ENCODE assay signal across 21 cellular contexts in genomic region chr19:33060586-33060985, GRCh38. TPM values are rescaled to one million over a fixed set of nuclear protein-coding genes. Genes with fewer than 3 reads are reported as not detected.
DNase-seq lines count a peak whose midpoint lies in the region; ATAC-seq, FAIRE-seq and TF ChIP-seq lines count a peak whose summit lies in the region.
"Had no signal": no experiment of that assay in that cellular context is flagged by ENCODE, and none has a peak within 500 bp of the region (broad histone marks: within the 10 kb centered on the region; RNA-seq: fewer than 3 reads in every experiment).

No MANE protein-coding gene starts in this region.

- no peak overlapping the region for H3K27ac ChIP-seq in HEK293 (ENCODE audit: extremely low read depth, low read depth, low read length)
- no peak overlapping the region for H3K27ac ChIP-seq in K562 (ENCODE audit: extremely low read depth, low read depth, low read length)
- H3K27ac ChIP-seq in osteoblast (ENCODE audit: low read depth, low read length), result no peak overlapping the region
- H3K27ac ChIP-seq: Peyer's patch, SJCRH30 had no signal

- no peak for TF ChIP-seq RAD21 in K562 (CRISPR knock-in tag; conservative IDR thresholded peaks at IDR 0.05 in 1 of 2, IDR thresholded peaks at IDR 0.05 in 1 of 2)

- ATAC-seq in K562 (no peak), HG03378 (IDR thresholded peaks at IDR 0.05; ENCODE audit: unreplicated experiment) (no peak), GM18517 (IDR thresholded peaks at IDR 0.05; ENCODE audit: unreplicated experiment) (no peak)
- ATAC-seq: GM12878, T-cell had no signal

- no peak overlapping the region for H3K4me3 Mint-ChIP-seq in Caco-2 (ENCODE audit: unreplicated experiment)
- H3K4me3 Mint-ChIP-seq: B cell, T-cell had no signal

- in situ Hi-C loops in K562 (cut with MboI), result no loop called here

- H3K79me2 ChIP-seq in K562 (ENCODE audit: control insufficient read depth, insufficient read depth, low read length) (peaks cover 13% of the 10 kb centered on the region), osteoblast (ENCODE audit: insufficient read depth, low read length) (no peaks in the 10 kb centered on the region)

- peaks cover 26% of the 10 kb centered on the region for H3K4me1 Mint-ChIP-seq in Caco-2 (ENCODE audit: low read depth, unreplicated experiment)

- TF ChIP-seq CTCF in Caco-2 (IDR thresholded peaks at IDR 0.05; ENCODE audit: insufficient read depth in 1 of 2, low read depth in 1 of 2, low read length in 1 of 2, severe bottlenecking in 1 of 2, unreplicated experiment in 1 of 2) (no peak), HEK293 (tag by site-specific recombination; IDR thresholded peaks at IDR 0.05) (no peak), K562 (IDR thresholded peaks at IDR 0.05 in 2 of 3, conservative IDR thresholded peaks at IDR 0.05 in 1 of 3; ENCODE audit: insufficient read depth in 2 of 3, low read depth in 1 of 3, low read length in 3 of 3) (no peak), osteoblast (IDR thresholded peaks at IDR 0.05; ENCODE audit: extremely low read depth, low read depth, low read length) (no peak)

- peaks cover 16% of the 10 kb centered on the region for H4K20me1 ChIP-seq in K562 (replicated peaks; ENCODE audit: control insufficient read depth, insufficient read depth, low read length)
- no peaks in the 10 kb centered on the region for H4K20me1 ChIP-seq in osteoblast (ENCODE audit: insufficient read depth, low read length)

- no peaks in the 10 kb centered on the region for H3K27me3 Mint-ChIP-seq in Caco-2 (ENCODE audit: insufficient read depth, unreplicated experiment)

- no peak for TF ChIP-seq EP300 in K562 (IDR thresholded peaks at IDR 0.05; ENCODE audit: low read length)

- H3K9me3 ChIP-seq in Caco-2, result no peaks in the 10 kb centered on the region
- H3K9me3 ChIP-seq in HEK293 (ENCODE audit: control insufficient read depth, insufficient read depth, low read depth, low read length), result no peaks in the 10 kb centered on the region; the same call in 1 of the 2 replicates
- no peaks in the 10 kb centered on the region for H3K9me3 ChIP-seq in K562 (replicated peaks; ENCODE audit: control insufficient read depth, insufficient read depth, low read depth, low read length)
- H3K9me3 ChIP-seq in osteoblast (ENCODE audit: low read depth, low read length), result no peaks in the 10 kb centered on the region
- H3K9me3 ChIP-seq: Peyer's patch, SJCRH30 had no signal

- BruUV-seq in Caco-2 (replicated peaks; lab: Mats Ljungman, UMichigan) (no TSS peak), K562 (replicated peaks; lab: Mats Ljungman, UMichigan) (no TSS peak)

- H3K36me3 Mint-ChIP-seq in Caco-2 (ENCODE audit: insufficient read depth, unreplicated experiment), result peaks cover 71% of the 10 kb centered on the region
- H3K36me3 Mint-ChIP-seq: T-cell had no signal

- H3K9me3 Mint-ChIP-seq in Caco-2 (ENCODE audit: unreplicated experiment), result no peaks in the 10 kb centered on the region
- H3K9me3 Mint-ChIP-seq: T-cell had no signal

- intact Hi-C loops in Caco-2 (cut with micrococcal nuclease; ENCODE audit: unreplicated experiment) (loop anchor here (5.0 kb wide), 1 partner anchor 42 kb away; no protein-coding TSS in a partner anchor), K562 (cut with micrococcal nuclease) (no loop called here)

- H3K36me3 ChIP-seq in Caco-2 (ENCODE audit: control insufficient read depth, insufficient read depth, low read length) (peaks cover 1% of the 10 kb centered on the region), HEK293 (ENCODE audit: control insufficient read depth in 2 of 2, insufficient read depth in 1 of 2, low read length in 2 of 2) (peaks cover 0 to 22% of the 10 kb centered on the region in 2 experiments; a peak in 1 of 3 replicates), K562 (ENCODE audit: control insufficient read depth, insufficient read depth, low read length) (no peaks in the 10 kb centered on the region), osteoblast (ENCODE audit: insufficient read depth, low read length) (no peaks in the 10 kb centered on the region)
- H3K36me3 ChIP-seq: Peyer's patch, SJCRH30 had no signal

- H3K9me1 ChIP-seq in K562 (ENCODE audit: control insufficient read depth, insufficient read depth, low read length), result no peaks in the 10 kb centered on the region

- WGBS in K562 (ENCODE audit: insufficient coverage, low coverage, missing lambda C conversion rate), result 41% methylated on average over 5 of the region's 5 CpGs

- no peak overlapping the region for H3K9ac ChIP-seq in K562 (ENCODE audit: insufficient read depth in 1 of 2, low read depth in 2 of 2, low read length in 2 of 2)

- H3K4me1 ChIP-seq in Caco-2, result peaks cover 41% of the 10 kb centered on the region
- H3K4me1 ChIP-seq in HEK293 (ENCODE audit: control insufficient read depth, insufficient read depth, low read length), result peaks cover 20% of the 10 kb centered on the region
- peaks cover 3 to 16% of the 10 kb centered on the region in 2 experiments; a peak in 2 of 5 replicates for H3K4me1 ChIP-seq in K562 (replicated peaks in 1 of 2; ENCODE audit: control insufficient read depth in 2 of 2, insufficient read depth in 2 of 2, low read length in 2 of 2)
- H3K4me1 ChIP-seq in osteoblast (ENCODE audit: insufficient read depth, low read length), result no peaks in the 10 kb centered on the region
- H3K4me1 ChIP-seq: SJCRH30 had no signal

- H3K27me3 ChIP-seq in Caco-2 (replicated peaks; ENCODE audit: control insufficient read depth, insufficient read depth, low read length) (no peaks in the 10 kb centered on the region), K562 (ENCODE audit: control insufficient read depth in 2 of 2, insufficient read depth in 2 of 2, low read length in 2 of 2) (no peaks in the 10 kb centered on the region), osteoblast (ENCODE audit: insufficient read depth, low read length) (peaks cover 14% of the 10 kb centered on the region)
- H3K27me3 ChIP-seq: Peyer's patch, SJCRH30 had no signal

- TF ChIP-seq POLR2A in K562 (conservative IDR thresholded peaks at IDR 0.05), result no peak

- no peak for FAIRE-seq in K562 (lab: Jason Lieb, UNC)
- FAIRE-seq: A204.1, GM12878, H1 had no signal

- POLR2A ChIA-PET in Caco-2 (lab: Charles Lee) (interaction anchor here (1.0 to 1.3 kb wide), 2 partner anchors 11 to 28 kb away, joined by 3 to 4 read pairs; no protein-coding TSS in a partner anchor), HEK293 (lab: Yijun Ruan, JAX) (interaction anchor here (0.6 to 1.6 kb wide), 3 partner anchors 9 to 19 kb away, joined by 4 to 10 read pairs (median 5); no protein-coding TSS in a partner anchor), K562 (lab: Yijun Ruan, JAX) (interaction anchor here (0.7 to 1.1 kb wide), 2 partner anchors 9 to 28 kb away, joined by 3 to 4 read pairs; no protein-coding TSS in a partner anchor)

- H3K4me3 ChIP-seq in Caco-2 (ENCODE audit: low read depth, low read length) (no peak overlapping the region), HEK293 (ENCODE audit: low read depth, low read length) (no peak overlapping the region), K562 (no peak overlapping the region), osteoblast (ENCODE audit: insufficient read depth, low read length) (no peak overlapping the region)
- H3K4me3 ChIP-seq: GM12878, Peyer's patch, SJCRH30 had no signal

- peak overlapping the region; percentile 87 for H3K27ac Mint-ChIP-seq in Caco-2 (ENCODE audit: unreplicated experiment)
- H3K27ac Mint-ChIP-seq: B cell, T-cell had no signal

- CTCF ChIA-PET in Caco-2 (lab: Charles Lee) (interaction anchor here (0.7 kb wide), 1 partner anchor 29 kb away, joined by 4 read pairs; no protein-coding TSS in a partner anchor), HEK293 (lab: Yijun Ruan, JAX) (interaction anchor here (0.7 to 0.9 kb wide), 2 partner anchors 242 to 370 kb away, joined by 3 read pairs; no protein-coding TSS in a partner anchor), K562 (lab: Yijun Ruan, JAX; ENCODE audit: low intra/inter-chr PET ratio) (no interaction called here)

- H2AFZ ChIP-seq in K562 (ENCODE audit: low read depth, low read length) (no peak overlapping the region), osteoblast (ENCODE audit: low read length) (no peak overlapping the region)

- DNase-seq in Caco-2 (no peak), K562 (ENCODE audit: extremely low read depth in 1 of 4, low spot score in 3 of 4) (no peak), osteoblast (ENCODE audit: insufficient read length, low spot score, missing footprints) (peak; percentile 42)
- no peak for DNase-seq in activated CD4-positive, alpha-beta T cell treated with anti-CD3 and anti-CD28 coated beads, Interleukin-2, amount 50 U/mL, for 4 hours
- DNase-seq: DMS79 treated with DMSO at 0.1 percent for 48 hours; KG1; NCI-H1092 treated with DMSO at 0.1 percent for 48 hours; NCI-H1436 treated with DMSO at 0.1 percent for 48 hours; NCI-H1930; NCI-H774; NK-92 treated with Interleukin-12 subunit alpha and Interleukin-12 subunit beta, amount 100 ng/mL, for 24 hours; Peyer's patch; SJCRH30; T-cell had no signal

- H3K4me2 ChIP-seq in K562 (ENCODE audit: insufficient read depth, low read length), result no peak overlapping the region
- H3K4me2 ChIP-seq in osteoblast (ENCODE audit: insufficient read depth, low read length), result no peak overlapping the region

RNA-seq across cellular contexts. Expression of gene RHPN2, which starts 4.1 kb away (rescaled TPM):
- 69.5 and 78.5 TPM in 2 replicates for total RNA-seq in Caco-2 (2022)
- total RNA-seq in K562 (2011; cell fraction: chromatin; rRNA removed; ENCODE audit: low replicate concordance), result 13.5 and 13.8 TPM in 2 replicates
- 9.1 and 13.0 TPM in 2 replicates for total RNA-seq in K562 (2011; cell fraction: nucleolus; rRNA removed)
- 6.8 and 7.6 TPM in 2 replicates for total RNA-seq in K562 (2011; cell fraction: nucleoplasm; rRNA removed)
- 2.8 and 3.7 TPM in 2 replicates for total RNA-seq in K562 (2014; rRNA removed)
- 2.7 and 3.2 TPM in 2 replicates for total RNA-seq in K562 (2014; rRNA removed; fragmentation: Illumina TruSeq; extraction: Trizol)
- 3.0 and 3.6 TPM in 2 replicates for total RNA-seq in K562 (2015; rRNA removed; fragmentation: Illumina TruSeq; extraction: Trizol)
- 4.1 and 4.4 TPM in 2 replicates for total RNA-seq in K562 (2021)
- 7.2 and 9.9 TPM in 2 replicates for polyA plus RNA-seq in K562 (2011; rRNA removed)
- polyA plus RNA-seq in K562 (2011; cell fraction: cytosol; rRNA removed), result 7.5 and 7.7 TPM in 2 replicates
- polyA plus RNA-seq in K562 (2011; cell fraction: nucleus; rRNA removed), result 4.4 and 4.8 TPM in 2 replicates
- polyA plus RNA-seq in K562 (2012), result 2.3 and 3.7 TPM in 2 replicates
- 5.9 and 6.1 TPM in 2 replicates for polyA plus RNA-seq in K562 (2014; fragmentation: Illumina TruSeq; extraction: Trizol)
- polyA plus RNA-seq in K562 (2014; fragmentation: Nextera tagmentation; extraction: Ambion mirVana), result 1 to 10 TPM in 1 of 2 experiments, under 1 TPM in 1; 0.63 to 1.2 TPM
- 2.9 and 5.7 TPM in 2 replicates for polyA plus RNA-seq in K562 (2014; rRNA removed)
- polyA minus RNA-seq in K562 (2011; rRNA and poly(A)+ RNA removed), result 10.3 and 12.2 TPM in 2 replicates
- polyA minus RNA-seq in K562 (2011; cell fraction: cytosol; rRNA and poly(A)+ RNA removed), result 5.9 and 7.3 TPM in 2 replicates
- 3.0 and 4.3 TPM in 2 replicates for polyA minus RNA-seq in K562 (2011; cell fraction: nucleus; rRNA and poly(A)+ RNA removed)
- total RNA-seq in osteoblast, result 0.59 and 1.4 TPM in 2 replicates

RNA-seq across cellular contexts. Expression of gene GPATCH1, which starts 20.4 kb away (rescaled TPM):
- 16.1 and 17.1 TPM in 2 replicates for total RNA-seq in Caco-2 (2022)
- total RNA-seq in K562 (2011; cell fraction: chromatin; rRNA removed; ENCODE audit: low replicate concordance), result 23.7 and 26.4 TPM in 2 replicates
- total RNA-seq in K562 (2011; cell fraction: nucleolus; rRNA removed), result 11.3 and 15.1 TPM in 2 replicates
- total RNA-seq in K562 (2011; cell fraction: nucleoplasm; rRNA removed), result 12.6 and 16.0 TPM in 2 replicates
- total RNA-seq in K562 (2014; rRNA removed), result 6.6 and 9.4 TPM in 2 replicates
- 7.1 and 8.1 TPM in 2 replicates for total RNA-seq in K562 (2014; rRNA removed; fragmentation: Illumina TruSeq; extraction: Trizol)
- 9.5 and 9.6 TPM in 2 replicates for total RNA-seq in K562 (2015; rRNA removed; fragmentation: Illumina TruSeq; extraction: Trizol)
- 7.0 and 8.0 TPM in 2 replicates for total RNA-seq in K562 (2021)
- 7.9 and 9.1 TPM in 2 replicates for polyA plus RNA-seq in K562 (2011; rRNA removed)
- 2.8 and 3.8 TPM in 2 replicates for polyA plus RNA-seq in K562 (2011; cell fraction: cytosol; rRNA removed)
- 13.4 and 14.5 TPM in 2 replicates for polyA plus RNA-seq in K562 (2011; cell fraction: nucleus; rRNA removed)
- 5.8 and 7.5 TPM in 2 replicates for polyA plus RNA-seq in K562 (2012)
- polyA plus RNA-seq in K562 (2014; fragmentation: Illumina TruSeq; extraction: Trizol), result 7.5 and 9.7 TPM in 2 replicates
- 1 to 10 TPM; 3.7 to 9.2 TPM for polyA plus RNA-seq in K562 (2014; fragmentation: Nextera tagmentation; extraction: Ambion mirVana)
- polyA plus RNA-seq in K562 (2014; rRNA removed), result 7.7 and 10.9 TPM in 2 replicates
- polyA minus RNA-seq in K562 (2011; rRNA and poly(A)+ RNA removed), result 13.0 and 13.2 TPM in 2 replicates
- 3.5 and 11.6 TPM in 2 replicates for polyA minus RNA-seq in K562 (2011; cell fraction: cytosol; rRNA and poly(A)+ RNA removed)
- 8.9 and 13.4 TPM in 2 replicates for polyA minus RNA-seq in K562 (2011; cell fraction: nucleus; rRNA and poly(A)+ RNA removed)
- total RNA-seq in osteoblast, result 5.6 and 6.2 TPM in 2 replicates
